ENCODE assay signal across 8 cellular contexts in genomic region chr11:134276396-134277175, GRCh38. TPM values are rescaled to one million over a fixed set of nuclear protein-coding genes. Genes with fewer than 3 reads are reported as not detected.
DNase-seq lines count a peak whose midpoint lies in the region; ATAC-seq and TF ChIP-seq lines count a peak whose summit lies in the region.

No MANE protein-coding gene starts in this region.

- peaks cover 92% of the 10 kb centered on the region for H3K27me3 Mint-ChIP-seq in mesothelial cell of epicardium (ENCODE audit: low read depth)

- H3K9me3 Mint-ChIP-seq in mesothelial cell of epicardium, result peaks cover 3% of the 10 kb centered on the region

- H3K4me1 Mint-ChIP-seq in mesothelial cell of epicardium, result peaks cover 15% of the 10 kb centered on the region

- H3K27ac ChIP-seq in body of pancreas, result no peak overlapping the region

- H3K4me3 ChIP-seq in body of pancreas, result no peak overlapping the region

- no peaks in the 10 kb centered on the region for H3K9me3 ChIP-seq in body of pancreas

- DNase-seq in HPDE6-E6E7 (ENCODE audit: extremely low spot score) (peak; percentile 10), body of pancreas (no peak), mesothelial cell of epicardium (ENCODE audit: low spot score in 2 of 2, unreplicated experiment in 2 of 2) (no peak), NCI-H226 (no peak), NCI-H446 (lab: John Stamatoyannopoulos, UW) (no peak)

- ATAC-seq in GM19438 (IDR thresholded peaks at IDR 0.05; ENCODE audit: low read depth, unreplicated experiment), result peak; percentile 25
- ATAC-seq in body of pancreas, result peak; percentile 34
- no peak for ATAC-seq in GM21367 (IDR thresholded peaks at IDR 0.05; ENCODE audit: unreplicated experiment)
- no peak for ATAC-seq in GM18519 (IDR thresholded peaks at IDR 0.05; ENCODE audit: low FRiP score, unreplicated experiment)

- WGBS in body of pancreas, 2 donors, result 0 to 2% methylated on average over 1 to 47 of the region's 88 CpGs

- no peak overlapping the region for H3K27ac Mint-ChIP-seq in mesothelial cell of epicardium

- intact Hi-C loops in body of pancreas (cut with DNase I), result no loop called here

- no peaks in the 10 kb centered on the region for H3K36me3 Mint-ChIP-seq in mesothelial cell of epicardium

- H3K4me3 Mint-ChIP-seq in mesothelial cell of epicardium, result peak overlapping the region; percentile 63

- no peaks in the 10 kb centered on the region for H3K36me3 ChIP-seq in body of pancreas (replicated peaks in 1 of 2; ENCODE audit: insufficient read depth in 1 of 2, low read depth in 2 of 2)

- TF ChIP-seq POLR2A in body of pancreas (IDR thresholded peaks at IDR 0.05), result no peak

- peaks cover 0 to 28% of the 10 kb centered on the region in 2 donors for H3K27me3 ChIP-seq in body of pancreas

- H3K4me1 ChIP-seq in body of pancreas, result peaks cover 17% of the 10 kb centered on the region

- TF ChIP-seq CTCF in body of pancreas (IDR thresholded peaks at IDR 0.05), result peak in 1 of 7 experiments; percentile 1
- no peak for TF ChIP-seq CTCF in mesothelial cell of epicardium (IDR thresholded peaks at IDR 0.05; ENCODE audit: unreplicated experiment)

RNA-seq across cellular contexts. Expression of gene GLB1L3, which starts 0.4 kb away (rescaled TPM):
- 1 to 10 TPM in 1 of 2 donors, not detected in 1; 1.3 TPM for total RNA-seq in body of pancreas
- total RNA-seq in mesothelial cell of epicardium, result not detected in 3 replicates

RNA-seq across cellular contexts. Expression of gene ACAD8, which starts 23.2 kb away (rescaled TPM):
- 10 to 100 TPM; 30.9 to 39.2 TPM for total RNA-seq in body of pancreas
- total RNA-seq in mesothelial cell of epicardium, result 23.1 to 24.4 TPM (median 23.1 TPM) in 3 replicates

RNA-seq across cellular contexts. Expression of gene THYN1, which starts 23.4 kb away (rescaled TPM):
- 10 to 100 TPM; 17.8 to 25.7 TPM for total RNA-seq in body of pancreas
- total RNA-seq in mesothelial cell of epicardium, result 34.2 to 38.6 TPM (median 34.9 TPM) in 3 replicates

RNA-seq across cellular contexts. Expression of gene VPS26B, which starts 52.1 kb away (rescaled TPM):
- total RNA-seq in body of pancreas (10 to 100 TPM; 23.7 to 34.8 TPM), mesothelial cell of epicardium (42.4 to 47.8 TPM (median 43.9 TPM) in 3 replicates)

RNA-seq across cellular contexts. Expression of gene NCAPD3, which starts 52.8 kb away (rescaled TPM):
- 10 to 100 TPM in 1 of 2 donors, 1 to 10 TPM in 1; 4.7 to 10.9 TPM for total RNA-seq in body of pancreas
- 25.4 to 30.9 TPM (median 30.0 TPM) in 3 replicates for total RNA-seq in mesothelial cell of epicardium

Comparison
In these comparisons a context has a peak if more than half of its experiments do, and no peak if none do; other contexts are left out.
1. ATAC-seq: peak in GM19438 (single experiment) and body of pancreas (single experiment); none in GM21367 (single experiment) and GM18519 (single experiment).